In the genomic region with DNA sequence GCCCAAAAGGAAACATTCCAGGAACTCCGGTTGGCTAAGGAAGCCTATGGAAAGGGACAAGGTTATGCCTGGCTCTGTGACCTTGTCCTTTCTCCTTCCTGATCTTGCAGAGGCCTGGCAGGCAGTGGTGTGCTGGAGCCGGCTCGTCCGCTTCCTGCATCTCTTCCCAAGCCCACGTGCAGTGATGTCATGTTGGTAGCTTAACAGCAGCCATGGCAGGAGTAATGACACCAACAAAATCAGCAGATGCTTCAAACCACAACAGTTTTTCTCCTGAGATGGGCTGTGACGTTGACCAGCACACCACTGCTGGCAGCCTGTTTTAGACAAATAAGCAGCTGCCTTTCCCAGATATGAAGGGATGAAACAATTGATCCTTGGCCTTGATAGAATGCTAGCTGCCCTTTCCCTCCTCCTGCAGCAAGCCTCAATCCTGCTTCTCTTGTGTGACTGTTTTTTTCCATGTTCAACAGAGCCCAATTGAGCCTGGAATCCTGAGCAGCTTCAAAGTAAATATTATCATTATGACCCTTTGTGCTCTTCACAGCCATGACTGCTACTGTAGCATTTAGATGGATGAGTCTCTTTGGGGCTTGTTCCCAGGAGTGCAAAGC, we compare ENCODE assay signal across 1 cellular context.
TF ChIP-seq lines count a peak whose summit lies in the region.

No MANE protein-coding gene starts in this region.

TF ChIP-seq in endothelial cell of umbilical vein, 7 proteins besides CTCF, POLR2A, EP300 and RAD21:
- TF ChIP-seq FOS (IDR thresholded peaks at IDR 0.05; ENCODE audit: borderline replicate concordance, insufficient read depth, low read length) (no peak), GATA2 (IDR thresholded peaks at IDR 0.05; ENCODE audit: insufficient read depth, insufficient read length, low read depth, low read length) (no peak), POLR2AphosphoS5 (IDR thresholded peaks at IDR 0.05; ENCODE audit: insufficient read depth, low read depth, low read length) (no peak), JUN (IDR thresholded peaks at IDR 0.05; ENCODE audit: borderline replicate concordance, insufficient read depth, insufficient read length, low read depth) (no peak), EZH2 (IDR thresholded peaks at IDR 0.05; ENCODE audit: borderline replicate concordance, low read depth, low read length, severe bottlenecking) (no peak), MYC (IDR thresholded peaks at IDR 0.05; ENCODE audit: low read depth, low read length) (no peak)
- TF ChIP-seq, protein P1, sequence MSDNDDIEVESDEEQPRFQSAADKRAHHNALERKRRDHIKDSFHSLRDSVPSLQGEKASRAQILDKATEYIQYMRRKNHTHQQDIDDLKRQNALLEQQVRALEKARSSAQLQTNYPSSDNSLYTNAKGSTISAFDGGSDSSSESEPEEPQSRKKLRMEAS (IDR thresholded peaks at IDR 0.05; ENCODE audit: insufficient read depth, insufficient read length) = no peak
